ENCODE assay signal across 8 cellular contexts in the genomic region with DNA sequence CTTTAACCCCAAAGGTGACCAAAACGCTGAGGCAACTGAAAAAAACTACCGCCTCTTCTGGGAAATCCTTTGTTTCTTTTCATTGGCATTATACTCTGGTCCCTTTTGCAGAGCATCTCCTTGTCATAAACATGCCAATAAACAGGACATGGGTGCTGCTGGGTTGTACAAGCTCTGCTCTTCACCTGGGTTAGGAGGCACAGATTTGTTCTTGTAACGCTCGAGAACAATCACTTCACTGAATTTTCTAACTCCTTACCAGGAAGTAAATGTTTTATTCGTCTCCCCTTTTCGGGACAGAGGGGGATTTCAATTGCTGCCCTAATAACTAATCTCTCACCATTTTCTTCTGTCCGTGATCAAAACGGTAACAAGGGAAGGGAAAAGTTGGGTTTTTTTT. TPM values are rescaled to one million over a fixed set of nuclear protein-coding genes. Genes with fewer than 3 reads are reported as not detected.
A peak's percentile ranks its signal among the peaks of the same experiment; 100 is the strongest.
DNase-seq lines count a peak whose midpoint lies in the region; ATAC-seq and TF ChIP-seq lines count a peak whose summit lies in the region.

No MANE protein-coding gene starts in this region.

- no peak for TF ChIP-seq CTCF in A673 (conservative IDR thresholded peaks at IDR 0.05; ENCODE audit: low read depth, low read length)
- TF ChIP-seq CTCF in HFF-Myc (IDR thresholded peaks at IDR 0.05; ENCODE audit: low read depth, low read length, missing control alignments) = no peak
- no peak for TF ChIP-seq CTCF in brain microvascular endothelial cell (IDR thresholded peaks at IDR 0.05; ENCODE audit: low read depth, low read length, missing control alignments)

- DNase-seq in A673 (ENCODE audit: low spot score) (no peak), HFF-Myc (ENCODE audit: extremely low read depth, low read depth) (no peak), brain microvascular endothelial cell (no peak), AG08396 (ENCODE audit: low spot score) (no peak), NCI-H2196 treated with DMSO at 0.1 percent for 48 hours (lab: John Stamatoyannopoulos, UW; ENCODE audit: unreplicated experiment) (no peak)

- no peaks in the 10 kb centered on the region for H3K9me3 ChIP-seq in A673 (ENCODE audit: low read depth, low read length, poor library complexity, severe bottlenecking)
- H3K9me3 ChIP-seq in mononuclear cell (ENCODE audit: low read depth, low read length) = no peaks in the 10 kb centered on the region

- BruUV-seq in A673 (replicated peaks; lab: Mats Ljungman, UMichigan) = TSS peak; percentile 29

- no peak overlapping the region for H3K27ac ChIP-seq in A673 (ENCODE audit: low read depth, low read length, poor library complexity, severe bottlenecking)
- H3K27ac ChIP-seq in brain microvascular endothelial cell = no peak overlapping the region

- intact Hi-C loops in A673 (cut with micrococcal nuclease; ENCODE audit: unreplicated experiment) = loop anchor here (2.0 kb wide), 1 partner anchor 63 kb away; a partner anchor contains a TSS

- no peaks in the 10 kb centered on the region for H3K27me3 ChIP-seq in A673 (replicated peaks; ENCODE audit: insufficient read depth, low read depth, low read length, poor library complexity)
- H3K27me3 ChIP-seq in brain microvascular endothelial cell (replicated peaks) = no peaks in the 10 kb centered on the region
- H3K27me3 ChIP-seq in mononuclear cell (ENCODE audit: insufficient read depth, low read length) = peaks cover 69% of the 10 kb centered on the region

- ATAC-seq in GM19351 (IDR thresholded peaks at IDR 0.05; ENCODE audit: unreplicated experiment) (no peak), GM18517 (IDR thresholded peaks at IDR 0.05; ENCODE audit: unreplicated experiment) (no peak)

- CTCF ChIA-PET in A673 (lab: Charles Lee) = interaction anchor here (0.6 kb wide), 1 partner anchor 455 kb away, joined by 9 read pairs; no protein-coding TSS in a partner anchor

- H3K4me1 ChIP-seq in A673 (ENCODE audit: insufficient read depth, low read length, poor library complexity, severe bottlenecking) (peaks cover 16% of the 10 kb centered on the region), mononuclear cell (ENCODE audit: insufficient read depth, low read length) (peaks cover 24% of the 10 kb centered on the region)

- H3K4me3 ChIP-seq in A673 (ENCODE audit: low read depth, low read length, poor library complexity, severe bottlenecking) (peak overlapping the region; percentile 72), HFF-Myc (replicated peaks; ENCODE audit: low read depth, low read length) (peak overlapping the region; percentile 70), brain microvascular endothelial cell (ENCODE audit: low read depth, low read length) (peak overlapping the region; percentile 77), mononuclear cell (ENCODE audit: low read length) (peak overlapping the region; percentile 43)

- H3K36me3 ChIP-seq in A673 (ENCODE audit: insufficient read depth, low read length, poor library complexity, severe bottlenecking) (no peaks in the 10 kb centered on the region), brain microvascular endothelial cell (replicated peaks) (no peaks in the 10 kb centered on the region)

- POLR2A ChIA-PET in A673 (lab: Charles Lee; ENCODE audit: low non-redundant PET) = no interaction called here

- in situ Hi-C loops in brain microvascular endothelial cell (cut with HindIII; ENCODE audit: low pct_ligation_motif_present, low sequenced_read_pairs) = no loop called here

RNA-seq across cellular contexts. Expression of a gene that starts 1.3 kb away (rescaled TPM):
- total RNA-seq in A673 (2021) (3.1 TPM in 2 replicates), mononuclear cell (0.94 TPM)
